ENCODE assay signal across 8 cellular contexts in genomic region chr1:111139956-111140679, GRCh38. TPM values are rescaled to one million over a fixed set of nuclear protein-coding genes. Genes with fewer than 3 reads are reported as not detected.
DNase-seq lines count a peak whose midpoint lies in the region; ATAC-seq and TF ChIP-seq lines count a peak whose summit lies in the region.

Gene CEPT1, plus strand, starts transcription at chr1:111140223. Its CDS starts 7,492 bp downstream, at chr1:111147715.
Gene DRAM2, minus strand, starts transcription at chr1:111140093. Its CDS starts 8,539 bp downstream, at chr1:111131554.

- H3K36me3 Mint-ChIP-seq in T-helper 1 cell treated with Interleukin-12 subunit alpha and Interleukin-12 subunit beta and Interleukin-4 antibody, amounts not matched to agents 30 μg/mL and 1 μg/mL, for 36 hours (ENCODE audit: low read depth): peaks cover 27% of the 10 kb centered on the region
- H3K36me3 Mint-ChIP-seq in progenitor cell of endocrine pancreas (ENCODE audit: insufficient read depth): peaks cover 3% of the 10 kb centered on the region

- no peaks in the 10 kb centered on the region for H3K9me3 Mint-ChIP-seq in T-helper 1 cell treated with Interleukin-12 subunit alpha and Interleukin-12 subunit beta and Interleukin-4 antibody, amounts not matched to agents 30 μg/mL and 1 μg/mL, for 36 hours
- H3K9me3 Mint-ChIP-seq in progenitor cell of endocrine pancreas (ENCODE audit: low read depth): no peaks in the 10 kb centered on the region

- H3K36me3 ChIP-seq in upper lobe of right lung: peaks cover 30% of the 10 kb centered on the region

- H3K27me3 Mint-ChIP-seq in T-helper 1 cell treated with Interleukin-12 subunit alpha and Interleukin-12 subunit beta and Interleukin-4 antibody, amounts not matched to agents 30 μg/mL and 1 μg/mL, for 36 hours (ENCODE audit: low read depth): no peaks in the 10 kb centered on the region
- no peaks in the 10 kb centered on the region for H3K27me3 Mint-ChIP-seq in progenitor cell of endocrine pancreas

- peak within 1 kb of the TSS; percentile 97 for H3K27ac Mint-ChIP-seq in T-helper 1 cell treated with Interleukin-12 subunit alpha and Interleukin-12 subunit beta and Interleukin-4 antibody, amounts not matched to agents 30 μg/mL and 1 μg/mL, for 36 hours
- peak within 1 kb of the TSS; percentile 99 for H3K27ac Mint-ChIP-seq in progenitor cell of endocrine pancreas

- peak within 1 kb of the TSS; percentile 95 for H3K27ac ChIP-seq in upper lobe of right lung

- DNase-seq in NCI-H146 treated with DMSO at 0.1 percent for 48 hours (lab: John Stamatoyannopoulos, UW; ENCODE audit: unreplicated experiment) (peak; percentile 79), amniotic stem cell (lab: John Stamatoyannopoulos, UW) (peak; percentile 87), left ventricle myocardium superior (peak; percentile 95), progenitor cell of endocrine pancreas (ENCODE audit: low spot score, unreplicated experiment) (peak; percentile 89), upper lobe of right lung (peak; percentile 96)

- peak within 1 kb of the TSS; percentile 87 for H3K4me3 ChIP-seq in upper lobe of right lung

- peak within 1 kb of the TSS; percentile 100 for H3K4me3 Mint-ChIP-seq in T-helper 1 cell treated with Interleukin-12 subunit alpha and Interleukin-12 subunit beta and Interleukin-4 antibody, amounts not matched to agents 30 μg/mL and 1 μg/mL, for 36 hours
- H3K4me3 Mint-ChIP-seq in progenitor cell of endocrine pancreas (ENCODE audit: low read depth): peak within 1 kb of the TSS; percentile 98

- peaks cover 23% of the 10 kb centered on the region for H3K4me1 ChIP-seq in upper lobe of right lung

- peaks cover 33% of the 10 kb centered on the region for H3K4me1 Mint-ChIP-seq in T-helper 1 cell treated with Interleukin-12 subunit alpha and Interleukin-12 subunit beta and Interleukin-4 antibody, amounts not matched to agents 30 μg/mL and 1 μg/mL, for 36 hours (ENCODE audit: low read depth)
- peaks cover 24% of the 10 kb centered on the region for H3K4me1 Mint-ChIP-seq in progenitor cell of endocrine pancreas (ENCODE audit: low read depth)

- peak; percentile 81 for TF ChIP-seq POLR2A in GM15510 (IDR thresholded peaks at IDR 0.05; ENCODE audit: borderline replicate concordance, extremely low read depth, insufficient read length)

- no peaks in the 10 kb centered on the region for H3K9me3 ChIP-seq in upper lobe of right lung

- intact Hi-C loops in left ventricle myocardium superior (cut with micrococcal nuclease) (no loop called here), upper lobe of right lung (cut with DNase I) (no loop called here)

- H3K27me3 ChIP-seq in upper lobe of right lung: no peaks in the 10 kb centered on the region

- peak; percentile 63 for ATAC-seq in HG02884 (IDR thresholded peaks at IDR 0.05; ENCODE audit: unreplicated experiment)
- peak; percentile 98 for ATAC-seq in left ventricle myocardium superior
- ATAC-seq in upper lobe of right lung: peak; percentile 98

- TF ChIP-seq CTCF in progenitor cell of endocrine pancreas (IDR thresholded peaks at IDR 0.05; ENCODE audit: unreplicated experiment) (no peak), upper lobe of right lung (IDR thresholded peaks at IDR 0.05) (no peak)

RNA-seq across cellular contexts. Expression of gene CEPT1, which starts in this region (rescaled TPM):
- 14.4 TPM for total RNA-seq in left ventricle myocardium superior
- 35.6 and 41.1 TPM in 2 replicates for total RNA-seq in progenitor cell of endocrine pancreas
- 57.6 TPM for total RNA-seq in upper lobe of right lung

RNA-seq across cellular contexts. Expression of gene DRAM2, which starts in this region (rescaled TPM):
- 38.2 TPM for total RNA-seq in left ventricle myocardium superior
- total RNA-seq in progenitor cell of endocrine pancreas: 34.4 and 35.4 TPM in 2 replicates
- 50.8 TPM for total RNA-seq in upper lobe of right lung

Comparison
In these comparisons a context has a peak if more than half of its experiments do, and no peak if none do; other contexts are left out.
1. Peak in every context shown above with its lines: DNase-seq, ATAC-seq, H3K4me3 ChIP-seq and H3K27ac ChIP-seq.